8 cellular contexts compared by ENCODE assay signal in genomic region chr17:68462381-68463210, GRCh38. TPM values are rescaled to one million over a fixed set of nuclear protein-coding genes. Genes with fewer than 3 reads are reported as not detected.
DNase-seq lines count a peak whose midpoint lies in the region; ATAC-seq and TF ChIP-seq lines count a peak whose summit lies in the region.

No MANE protein-coding gene starts in this region.

- H3K4me1 ChIP-seq in spleen, result peaks cover 5 to 59% (median 47%) of the 10 kb centered on the region in 6 donors

- intact Hi-C loops in spleen (cut with DNase I; ENCODE audit: low total_unique reads), result loop anchor here (10.0 kb wide), 2 partner anchors 198 to 288 kb away; no protein-coding TSS in a partner anchor

- no peaks in the 10 kb centered on the region for H3K27me3 ChIP-seq in spleen (replicated peaks in 1 of 7)

- H3K4me3 ChIP-seq in astrocyte of the cerebellum (ENCODE audit: low read depth, low read length), result no peak overlapping the region
- H3K4me3 ChIP-seq in spleen, result no peak overlapping the region

- peak overlapping the region; percentile 47 for H3K4me3 Mint-ChIP-seq in T-helper 17 cell

- TF ChIP-seq POLR2A in spleen (IDR thresholded peaks at IDR 0.05), result no peak

- no peaks in the 10 kb centered on the region for H3K9me3 ChIP-seq in T-helper 17 cell (ENCODE audit: control insufficient read depth, low read length, poor library complexity, severe bottlenecking)
- no peaks in the 10 kb centered on the region for H3K9me3 ChIP-seq in spleen

- in situ Hi-C loops in astrocyte of the cerebellum (cut with HindIII; ENCODE audit: low sequenced_read_pairs), result no loop called here

- peak; percentile 42; the same call in 1 of the 2 replicates for TF ChIP-seq CTCF in GM12874 (IDR thresholded peaks at IDR 0.05; ENCODE audit: insufficient read depth, low read depth, low read length)
- TF ChIP-seq CTCF in astrocyte of the cerebellum (IDR thresholded peaks at IDR 0.05; ENCODE audit: low read depth, low read length, missing control alignments), result peak; percentile 59
- TF ChIP-seq CTCF in spleen (IDR thresholded peaks at IDR 0.05 in 8 of 11, conservative IDR thresholded peaks at IDR 0.05 in 3 of 11), result peak; percentile 64 to 86 (median 79)

- ATAC-seq in HG02763 (IDR thresholded peaks at IDR 0.05; ENCODE audit: unreplicated experiment), result peak; percentile 34
- peak; percentile 81 for ATAC-seq in T-helper 17 cell
- ATAC-seq in GM21515 (IDR thresholded peaks at IDR 0.05; ENCODE audit: unreplicated experiment), result no peak

- no peak overlapping the region for H3K27ac Mint-ChIP-seq in T-helper 17 cell

- peaks cover 3% of the 10 kb centered on the region for H3K27me3 Mint-ChIP-seq in T-helper 17 cell

- DNase-seq in NCI-H187 (lab: John Stamatoyannopoulos, UW) (peak; percentile 60 to 65), T-helper 17 cell (peak; percentile 35 to 49 (median 38)), astrocyte of the cerebellum (ENCODE audit: low read depth) (peak; percentile 77), hypothalamus (lab: John Stamatoyannopoulos, UW) (peak in 31 of 51 donors; percentile 2 to 62 (median 30)), spleen (no peak)

- 48 to 51% (median 51%) methylated on average over 15 of the region's 15 CpGs for WGBS in spleen, 5 donors

- peak overlapping the region in 2 of 8 donors; percentile 27 to 75 for H3K27ac ChIP-seq in spleen

- no peaks in the 10 kb centered on the region for H3K36me3 Mint-ChIP-seq in T-helper 17 cell (ENCODE audit: low read depth)

- H3K4me1 Mint-ChIP-seq in T-helper 17 cell, result peaks cover 39% of the 10 kb centered on the region

- H3K36me3 ChIP-seq in spleen, result no peaks in the 10 kb centered on the region

RNA-seq across cellular contexts. Expression of gene WIPI1, which starts 5.3 kb away (rescaled TPM):
- total RNA-seq in T-helper 17 cell (10 to 100 TPM in 1 of 2 donors, 1 to 10 TPM in 1; 8.9 to 10.2 TPM), spleen (10 to 100 TPM; 23.6 to 38.3 (median 27.8) TPM)
- 1 to 10 TPM; 7.2 to 9.5 (median 7.7) TPM for polyA plus RNA-seq in spleen

RNA-seq across cellular contexts. Expression of gene PRKAR1A, which starts 49.6 kb away (rescaled TPM):
- 100 to 1,000 TPM; 133 to 146 TPM for total RNA-seq in T-helper 17 cell
- total RNA-seq in spleen, result 100 to 1,000 TPM; 293 to 392 (median 319) TPM
- polyA plus RNA-seq in spleen, result 10 to 100 TPM; 36.2 to 72.3 (median 52.9) TPM
